ENCODE assay signal across 1 cellular context in genomic region chr3:37967252-37967881, GRCh38.
TF ChIP-seq lines count a peak whose summit lies in the region.

No MANE protein-coding gene starts in this region.

TF ChIP-seq in WTC11, 78 proteins besides CTCF, POLR2A, EP300 and RAD21 (continued from another document):
- TF ChIP-seq ZMAT4 (CRISPR knock-in tag; IDR thresholded peaks at IDR 0.05) = no peak
- no peak for TF ChIP-seq FOXP4 (CRISPR knock-in tag; IDR thresholded peaks at IDR 0.05)
- TF ChIP-seq, protein P1, sequence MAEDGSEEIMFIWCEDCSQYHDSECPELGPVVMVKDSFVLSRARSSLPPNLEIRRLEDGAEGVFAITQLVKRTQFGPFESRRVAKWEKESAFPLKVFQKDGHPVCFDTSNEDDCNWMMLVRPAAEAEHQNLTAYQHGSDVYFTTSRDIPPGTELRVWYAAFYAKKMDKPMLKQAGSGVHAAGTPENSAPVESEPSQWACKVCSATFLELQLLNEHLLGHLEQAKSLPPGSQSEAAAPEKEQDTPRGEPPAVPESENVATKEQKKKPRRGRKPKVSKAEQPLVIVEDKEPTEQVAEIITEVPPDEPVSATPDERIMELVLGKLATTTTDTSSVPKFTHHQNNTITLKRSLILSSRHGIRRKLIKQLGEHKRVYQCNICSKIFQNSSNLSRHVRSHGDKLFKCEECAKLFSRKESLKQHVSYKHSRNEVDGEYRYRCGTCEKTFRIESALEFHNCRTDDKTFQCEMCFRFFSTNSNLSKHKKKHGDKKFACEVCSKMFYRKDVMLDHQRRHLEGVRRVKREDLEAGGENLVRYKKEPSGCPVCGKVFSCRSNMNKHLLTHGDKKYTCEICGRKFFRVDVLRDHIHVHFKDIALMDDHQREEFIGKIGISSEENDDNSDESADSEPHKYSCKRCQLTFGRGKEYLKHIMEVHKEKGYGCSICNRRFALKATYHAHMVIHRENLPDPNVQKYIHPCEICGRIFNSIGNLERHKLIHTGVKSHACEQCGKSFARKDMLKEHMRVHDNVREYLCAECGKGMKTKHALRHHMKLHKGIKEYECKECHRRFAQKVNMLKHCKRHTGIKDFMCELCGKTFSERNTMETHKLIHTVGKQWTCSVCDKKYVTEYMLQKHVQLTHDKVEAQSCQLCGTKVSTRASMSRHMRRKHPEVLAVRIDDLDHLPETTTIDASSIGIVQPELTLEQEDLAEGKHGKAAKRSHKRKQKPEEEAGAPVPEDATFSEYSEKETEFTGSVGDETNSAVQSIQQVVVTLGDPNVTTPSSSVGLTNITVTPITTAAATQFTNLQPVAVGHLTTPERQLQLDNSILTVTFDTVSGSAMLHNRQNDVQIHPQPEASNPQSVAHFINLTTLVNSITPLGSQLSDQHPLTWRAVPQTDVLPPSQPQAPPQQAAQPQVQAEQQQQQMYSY (CRISPR knock-in tag; IDR thresholded peaks at IDR 0.05) = no peak
- no peak for TF ChIP-seq TCF7 (CRISPR knock-in tag; IDR thresholded peaks at IDR 0.05; ENCODE audit: low read depth)
- TF ChIP-seq GABPB1 (CRISPR knock-in tag; IDR thresholded peaks at IDR 0.05) = no peak
- TF ChIP-seq JUN (CRISPR knock-in tag; IDR thresholded peaks at IDR 0.05) = no peak
- no peak for TF ChIP-seq ZNF263 (CRISPR knock-in tag; IDR thresholded peaks at IDR 0.05; ENCODE audit: low read depth)
- TF ChIP-seq USF2 (CRISPR knock-in tag; IDR thresholded peaks at IDR 0.05) = no peak
- TF ChIP-seq, protein P2, sequence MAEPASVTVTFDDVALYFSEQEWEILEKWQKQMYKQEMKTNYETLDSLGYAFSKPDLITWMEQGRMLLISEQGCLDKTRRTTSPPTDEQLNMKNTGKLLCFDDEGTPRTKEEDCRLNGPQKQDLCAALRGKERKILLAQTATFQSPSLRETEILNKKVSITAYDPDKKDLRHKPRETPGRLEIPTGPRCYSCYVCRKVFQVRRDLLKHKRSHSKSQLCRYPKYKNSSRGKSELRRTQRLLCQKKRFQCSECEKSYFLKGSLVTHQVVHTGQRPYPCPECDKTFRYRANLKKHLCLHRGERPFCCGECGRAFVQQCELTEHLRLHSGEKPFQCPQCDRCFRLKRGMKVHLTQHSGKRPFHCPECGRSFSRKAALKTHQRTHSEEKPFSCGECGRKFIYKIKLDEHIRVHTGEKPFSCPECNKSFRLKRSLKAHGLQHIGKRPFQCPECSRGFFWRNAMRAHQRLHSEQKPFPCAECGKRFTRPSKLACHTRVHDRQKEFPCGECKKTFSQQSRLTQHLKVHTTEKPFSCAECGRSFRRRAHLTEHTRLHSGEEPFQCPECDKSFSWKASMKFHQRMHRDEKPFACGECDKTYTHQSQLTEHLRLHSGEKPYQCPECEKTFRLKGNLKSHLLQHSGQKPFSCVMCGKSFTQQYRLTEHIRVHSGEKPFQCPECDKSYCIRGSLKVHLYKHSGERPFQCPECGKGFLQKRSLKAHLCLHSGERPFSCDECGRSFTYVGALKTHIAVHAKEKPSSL (CRISPR knock-in tag; conservative IDR thresholded peaks at IDR 0.05) = no peak
- no peak for TF ChIP-seq CBFB (CRISPR knock-in tag; IDR thresholded peaks at IDR 0.05; ENCODE audit: low read depth)
- TF ChIP-seq SMAD3 (CRISPR knock-in tag; IDR thresholded peaks at IDR 0.05; ENCODE audit: borderline replicate concordance) = peak; percentile 52; the same call in 1 of the 2 replicates
- peak; percentile 98 for TF ChIP-seq ZNF416 (CRISPR knock-in tag; IDR thresholded peaks at IDR 0.05)
- TF ChIP-seq GRHL2 (CRISPR knock-in tag; IDR thresholded peaks at IDR 0.05; ENCODE audit: insufficient replicate concordance, severe bottlenecking) = no peak
